ENCODE assay signal across 8 cellular contexts in genomic region chr15:34436126-34436955, GRCh38. TPM values are rescaled to one million over a fixed set of nuclear protein-coding genes. Genes with fewer than 3 reads are reported as not detected.
DNase-seq lines count a peak whose midpoint lies in the region; ATAC-seq lines count a peak whose summit lies in the region.

No MANE protein-coding gene starts in this region.

- H3K27ac ChIP-seq in HUES64 (ENCODE audit: low read depth, low read length): no peak overlapping the region

- no peak for ATAC-seq in GM18517 (IDR thresholded peaks at IDR 0.05; ENCODE audit: unreplicated experiment)

- no peaks in the 10 kb centered on the region for H3K4me1 ChIP-seq in HUES64 (ENCODE audit: insufficient read depth, low read length)
- no peaks in the 10 kb centered on the region for H3K4me1 ChIP-seq in adipocyte (ENCODE audit: control insufficient read depth, insufficient read depth, low read length)

- H3K9me3 ChIP-seq in HUES64 (ENCODE audit: insufficient read depth, low read depth, low read length) (peaks cover 3% of the 10 kb centered on the region; the same call in 1 of the 2 replicates), adipocyte (ENCODE audit: control insufficient read depth, low read length) (no peaks in the 10 kb centered on the region), iPS-18c (ENCODE audit: control insufficient read depth, insufficient read depth, low read length) (no peaks in the 10 kb centered on the region)

- WGBS in HUES64: 13% methylated on average over 31 of the region's 31 CpGs

- H3K4me3 ChIP-seq in HUES64 (ENCODE audit: low read length): peak overlapping the region; percentile 50
- peak overlapping the region; percentile 83 for H3K4me3 ChIP-seq in adipocyte (ENCODE audit: low read length)
- H3K4me3 ChIP-seq in iPS-18c (ENCODE audit: insufficient read depth, low read depth, low read length): peak overlapping the region; percentile 59

- peaks cover 35% of the 10 kb centered on the region for H3K27me3 ChIP-seq in HUES64 (ENCODE audit: insufficient read depth, low read length)
- no peaks in the 10 kb centered on the region for H3K27me3 ChIP-seq in adipocyte (replicated peaks; ENCODE audit: control insufficient read depth, insufficient read depth, low read length)

- peak; percentile 40 for DNase-seq in activated CD4-positive, alpha-beta T cell treated with anti-CD3 and anti-CD28 coated beads for 48 hours
- no peak for DNase-seq in activated CD4-positive, alpha-beta T cell treated with anti-CD3 and anti-CD28 coated beads for 1 hour
- DNase-seq in adipocyte (ENCODE audit: low read depth) (peak; percentile 37), COLO829 (ENCODE audit: low spot score) (no peak)
- peak; percentile 13 for DNase-seq in stimulated activated naive CD4-positive, alpha-beta T cell treated with Interleukin-2 at 50 U/mL for 16 hours (lab: John Stamatoyannopoulos, UW)

- H3K36me3 ChIP-seq in HUES64 (ENCODE audit: insufficient read depth, low read length) (no peaks in the 10 kb centered on the region), adipocyte (ENCODE audit: control insufficient read depth, insufficient read depth, low read length, severe bottlenecking) (no peaks in the 10 kb centered on the region)

- H3K9ac ChIP-seq in HUES64 (ENCODE audit: low read depth, low read length) (no peak overlapping the region), adipocyte (ENCODE audit: low read length) (peak overlapping the region; percentile 82)

RNA-seq across cellular contexts. Expression of gene GOLGA8A, which starts 1.3 kb away (rescaled TPM):
- 9.8 TPM for polyA plus RNA-seq in HUES64 (2013, experiment 1 of 2)
- polyA plus RNA-seq in HUES64 (2013, experiment 2 of 2): 11.0 TPM

Comparison
In these comparisons a context has a peak if more than half of its experiments do, and no peak if none do; other contexts are left out.
1. DNase-seq: peak in activated CD4-positive, alpha-beta T cell treated with anti-CD3 and anti-CD28 coated beads for 48 hours (single experiment), adipocyte (single experiment) and stimulated activated naive CD4-positive, alpha-beta T cell treated with Interleukin-2 at 50 U/mL for 16 hours (single experiment); none in activated CD4-positive, alpha-beta T cell treated with anti-CD3 and anti-CD28 coated beads for 1 hour (single experiment) and COLO829 (single experiment).
2. Peak in every context shown above with its lines, with median percentiles within 50 percentile points of each other: H3K4me3 ChIP-seq.